Comparison of ENCODE assay signal across 7 cellular contexts in the genomic region with DNA sequence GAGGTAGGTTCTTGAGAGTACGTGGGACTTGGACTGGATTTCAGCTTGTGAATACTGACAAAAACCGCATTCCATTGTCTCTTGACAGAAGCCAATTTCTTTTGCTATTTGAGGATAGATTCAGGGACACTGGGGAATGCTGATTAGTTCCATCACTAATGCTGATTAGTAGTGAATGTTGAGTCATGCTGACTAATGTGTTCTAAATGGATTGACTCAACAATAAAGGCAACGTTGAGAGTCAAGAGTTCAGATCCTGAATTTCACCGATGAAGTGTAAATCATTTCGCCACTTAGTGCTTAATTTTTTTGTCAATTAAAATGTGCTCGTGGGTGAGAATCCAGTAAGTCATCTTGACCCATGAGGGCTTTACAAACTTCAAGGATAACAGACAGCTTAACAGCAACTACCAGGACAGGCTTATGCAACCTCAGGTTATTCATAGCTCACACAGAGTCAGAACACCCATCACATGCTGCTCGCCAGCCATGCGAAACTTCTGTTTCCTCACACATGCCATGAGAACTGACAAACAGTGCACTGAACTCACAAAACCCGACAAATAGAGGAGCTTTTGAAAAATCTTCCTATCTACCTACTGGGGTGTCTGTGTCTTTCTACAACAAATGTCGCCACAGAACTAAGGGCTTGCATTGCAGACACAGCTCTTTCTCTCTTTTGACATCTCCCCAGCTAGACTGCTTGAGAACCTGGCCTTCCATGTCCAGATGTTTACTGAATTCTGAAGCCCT.
DNase-seq lines count a peak whose midpoint lies in the region; ATAC-seq and TF ChIP-seq lines count a peak whose summit lies in the region.

No MANE protein-coding gene starts in this region.

- H3K36me3 ChIP-seq in SJSA1: no peaks in the 10 kb centered on the region
- H3K36me3 ChIP-seq in gastroesophageal sphincter: no peaks in the 10 kb centered on the region
- H3K36me3 ChIP-seq in psoas muscle (ENCODE audit: insufficient read depth in 1 of 2, low read depth in 1 of 2): no peaks in the 10 kb centered on the region

- DNase-seq in SJSA1 (ENCODE audit: low read depth in 1 of 2, low spot score in 2 of 2): peak in 1 of 2 experiments; percentile 41
- DNase-seq in psoas muscle: peak; percentile 61 to 84
- no peak for DNase-seq in T-helper 9 cell
- no peak for DNase-seq in cortex of kidney (lab: John Stamatoyannopoulos, UW)

- H3K4me3 ChIP-seq in SJSA1 (no peak overlapping the region), gastroesophageal sphincter (no peak overlapping the region), psoas muscle (no peak overlapping the region)

- TF ChIP-seq CTCF in gastroesophageal sphincter (IDR thresholded peaks at IDR 0.05) (no peak), psoas muscle (IDR thresholded peaks at IDR 0.05) (no peak)

- H3K4me1 ChIP-seq in SJSA1 (replicated peaks) (peaks cover 13% of the 10 kb centered on the region), gastroesophageal sphincter (peaks cover 0 to 23% (median 3%) of the 10 kb centered on the region in 3 donors), psoas muscle (peaks cover 27% of the 10 kb centered on the region)

- TF ChIP-seq EP300 in gastroesophageal sphincter (IDR thresholded peaks at IDR 0.05): no peak

- WGBS in gastroesophageal sphincter (ENCODE audit: low coverage in 1 of 2), 2 donors: 51 to 64% methylated on average over 7 to 10 of the region's 10 CpGs
- WGBS in psoas muscle, 3 donors: 36 to 45% (median 36%) methylated on average over 10 of the region's 10 CpGs

- peak; percentile 90 for ATAC-seq in GM18868 (IDR thresholded peaks at IDR 0.05; ENCODE audit: unreplicated experiment)
- ATAC-seq in HG02970 (IDR thresholded peaks at IDR 0.05; ENCODE audit: low FRiP score, unreplicated experiment): peak; percentile 62
- peak; percentile 88 for ATAC-seq in gastroesophageal sphincter
- peak; percentile 94 to 96 (median 95) for ATAC-seq in psoas muscle

- no peaks in the 10 kb centered on the region for H3K9me3 ChIP-seq in SJSA1 (replicated peaks)
- no peaks in the 10 kb centered on the region for H3K9me3 ChIP-seq in gastroesophageal sphincter
- no peaks in the 10 kb centered on the region for H3K9me3 ChIP-seq in psoas muscle

- H3K27ac ChIP-seq in SJSA1 (peak overlapping the region; percentile 19; the same call in 1 of the 2 replicates), gastroesophageal sphincter (peak overlapping the region in 3 of 4 donors; percentile 65 to 69 (median 68)), psoas muscle (peak overlapping the region; percentile 90)

- H3K27me3 ChIP-seq in SJSA1 (replicated peaks) (no peaks in the 10 kb centered on the region), gastroesophageal sphincter (no peaks in the 10 kb centered on the region), psoas muscle (ENCODE audit: insufficient read depth in 3 of 3, low read length in 2 of 3) (no peaks in the 10 kb centered on the region)

- intact Hi-C loops in psoas muscle (cut with DNase I): loop anchor here (5.0 kb wide), 2 partner anchors 66 to 71 kb away; no protein-coding TSS in a partner anchor

- no peak for TF ChIP-seq POLR2A in gastroesophageal sphincter (IDR thresholded peaks at IDR 0.05)

Comparison
In these comparisons a context has a peak if more than half of its experiments do, and no peak if none do; other contexts are left out.
1. DNase-seq: peak in psoas muscle (2 of 2); none in T-helper 9 cell (single experiment) and cortex of kidney (single experiment).
2. H3K27ac ChIP-seq: peak in every context shown above with its lines; median percentile 90 in psoas muscle; 68 in gastroesophageal sphincter; 19 in SJSA1.
3. Peak in every context shown above with its lines, with median percentiles within 50 percentile points of each other: ATAC-seq.